ENCODE assay signal across 8 cellular contexts in the genomic region with DNA sequence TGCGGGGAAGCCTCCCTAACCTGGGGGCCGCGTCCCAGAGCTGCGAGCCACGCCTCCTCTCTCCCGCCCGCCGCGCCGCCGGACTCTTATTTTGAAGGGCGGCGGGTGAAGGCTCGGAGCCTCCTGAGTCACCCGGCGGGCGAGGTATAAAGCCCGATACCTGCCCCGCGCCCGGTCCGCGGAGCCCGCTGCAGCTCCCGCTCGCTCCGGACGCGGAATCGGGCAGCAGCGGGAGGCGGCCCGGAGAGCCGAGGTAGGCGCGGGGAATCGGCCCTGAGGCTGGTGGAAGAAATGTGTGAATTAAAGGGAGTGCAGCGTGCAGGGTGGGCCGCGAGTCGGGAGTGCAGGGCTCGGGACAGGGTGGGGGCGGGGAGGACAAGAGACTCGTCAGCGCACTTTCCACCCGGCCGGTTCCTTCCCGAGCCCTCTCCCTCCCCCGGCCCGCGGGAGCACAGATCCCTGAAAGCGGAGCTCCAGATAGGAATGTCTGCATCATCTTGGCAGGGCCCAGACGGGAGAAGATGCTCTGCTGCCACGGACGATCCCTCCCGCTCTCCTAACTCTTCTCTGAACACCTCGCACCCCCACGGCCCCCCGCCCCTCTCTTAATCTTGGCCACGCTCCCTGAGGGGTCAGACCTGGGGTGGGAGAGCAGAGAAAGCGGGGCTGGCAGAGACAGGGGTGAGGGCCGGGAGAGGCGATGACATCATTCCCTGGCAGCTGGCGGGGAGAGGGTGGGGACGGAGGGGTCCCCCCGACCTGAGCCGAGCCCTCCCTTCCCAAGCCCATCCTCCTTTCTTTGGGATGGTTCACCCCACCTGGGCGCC.
A peak's percentile ranks its signal among the peaks of the same experiment; 100 is the strongest.
DNase-seq lines count a peak whose midpoint lies in the region; ATAC-seq and TF ChIP-seq lines count a peak whose summit lies in the region.

No MANE protein-coding gene starts in this region.

- H3K4me1 ChIP-seq in CD4-positive, CD25-positive, alpha-beta regulatory T cell (ENCODE audit: control insufficient read depth, insufficient read depth, low read length, poor library complexity, severe bottlenecking), result peaks cover 16% of the 10 kb centered on the region
- H3K4me1 ChIP-seq in gastroesophageal sphincter, result peaks cover 0 to 35% (median 0%) of the 10 kb centered on the region in 3 donors
- peaks cover 6 to 13% of the 10 kb centered on the region in 2 experiments for H3K4me1 ChIP-seq in neutrophil (ENCODE audit: control insufficient read depth in 1 of 2, insufficient read depth in 1 of 2, low read depth in 1 of 2, low read length in 1 of 2)
- H3K4me1 ChIP-seq in thyroid gland, result peaks cover 9 to 15% of the 10 kb centered on the region in 2 donors

- DNase-seq in CD4-positive, CD25-positive, alpha-beta regulatory T cell, result peak; percentile 8 to 50 (median 30)
- DNase-seq in RPMI7951 (ENCODE audit: low read depth) (peak; percentile 82), thyroid gland (peak; percentile 86 to 88)
- DNase-seq in activated naive CD4-positive, alpha-beta T cell treated with anti-CD3 and anti-CD28 coated beads for 36 hours, result peak; percentile 70

- no peak for TF ChIP-seq CTCF in gastroesophageal sphincter (IDR thresholded peaks at IDR 0.05)
- no peak for TF ChIP-seq CTCF in neutrophil (IDR thresholded peaks at IDR 0.05)
- TF ChIP-seq CTCF in thyroid gland (IDR thresholded peaks at IDR 0.05), result peak in 1 of 6 experiments; percentile 18

- H3K9me3 Mint-ChIP-seq in CD4-positive, CD25-positive, alpha-beta regulatory T cell, result peaks cover 0 to 2% (median 0%) of the 10 kb centered on the region in 7 donors
- no peaks in the 10 kb centered on the region for H3K9me3 Mint-ChIP-seq in activated naive CD4-positive, alpha-beta T cell treated with anti-CD3 and anti-CD28 coated beads for 36 hours

- CTCF ChIA-PET in activated naive CD4-positive, alpha-beta T cell treated with anti-CD3 and anti-CD28 coated beads for 36 hours (lab: Charles Lee), result interaction anchor here (1.3 to 1.4 kb wide), 2 partner anchors 15 to 91 kb away, joined by 5 to 8 read pairs; no protein-coding TSS in a partner anchor

- H3K27ac Mint-ChIP-seq in CD4-positive, CD25-positive, alpha-beta regulatory T cell, result no peak overlapping the region
- H3K27ac Mint-ChIP-seq in activated naive CD4-positive, alpha-beta T cell treated with anti-CD3 and anti-CD28 coated beads for 36 hours, result no peak overlapping the region

- H3K9me3 ChIP-seq in CD4-positive, CD25-positive, alpha-beta regulatory T cell (ENCODE audit: control insufficient read depth in 2 of 2, low read length in 2 of 2), result no peaks in the 10 kb centered on the region
- H3K9me3 ChIP-seq in gastroesophageal sphincter (no peaks in the 10 kb centered on the region), neutrophil (no peaks in the 10 kb centered on the region), thyroid gland (no peaks in the 10 kb centered on the region)

- TF ChIP-seq POLR2A in gastroesophageal sphincter (IDR thresholded peaks at IDR 0.05) (peak; percentile 98), thyroid gland (IDR thresholded peaks at IDR 0.05) (peak; percentile 82 to 96)

- H3K27me3 ChIP-seq in CD4-positive, CD25-positive, alpha-beta regulatory T cell (ENCODE audit: control insufficient read depth, insufficient read depth, low read length), result peaks cover 30% of the 10 kb centered on the region
- H3K27me3 ChIP-seq in gastroesophageal sphincter, result no peaks in the 10 kb centered on the region
- H3K27me3 ChIP-seq in neutrophil, result peaks cover 95% of the 10 kb centered on the region
- no peaks in the 10 kb centered on the region for H3K27me3 ChIP-seq in thyroid gland

- peak; percentile 65 to 66 for ATAC-seq in CD4-positive, CD25-positive, alpha-beta regulatory T cell (ENCODE audit: low read depth in 2 of 2)
- ATAC-seq in GM19372 (IDR thresholded peaks at IDR 0.05; ENCODE audit: low read depth, unreplicated experiment), result peak; percentile 83
- ATAC-seq in HG03457 (IDR thresholded peaks at IDR 0.05; ENCODE audit: unreplicated experiment), result peak; percentile 91
- ATAC-seq in gastroesophageal sphincter, result peak; percentile 90

- peak overlapping the region; percentile 8 to 86 (median 78) for H3K4me3 Mint-ChIP-seq in CD4-positive, CD25-positive, alpha-beta regulatory T cell
- H3K4me3 Mint-ChIP-seq in activated naive CD4-positive, alpha-beta T cell treated with anti-CD3 and anti-CD28 coated beads for 36 hours, result peak overlapping the region; percentile 74

- no peak overlapping the region for H3K27ac ChIP-seq in CD4-positive, CD25-positive, alpha-beta regulatory T cell (ENCODE audit: insufficient read depth, low read length, poor library complexity, severe bottlenecking)
- H3K27ac ChIP-seq in gastroesophageal sphincter, result peak overlapping the region; percentile 88 to 100 (median 96)
- no peak overlapping the region for H3K27ac ChIP-seq in neutrophil
- H3K27ac ChIP-seq in thyroid gland, result peak overlapping the region; percentile 79 to 87 (median 86)

- no peaks in the 10 kb centered on the region for H3K36me3 ChIP-seq in CD4-positive, CD25-positive, alpha-beta regulatory T cell (ENCODE audit: control insufficient read depth, insufficient read depth, low read length)
- H3K36me3 ChIP-seq in gastroesophageal sphincter (no peaks in the 10 kb centered on the region), neutrophil (no peaks in the 10 kb centered on the region), thyroid gland (no peaks in the 10 kb centered on the region)

- 20% methylated on average over 1 of the region's 68 CpGs; no CpG with 5 or more reads in 1 of the 2 donors for WGBS in gastroesophageal sphincter (ENCODE audit: low coverage in 1 of 2), 2 donors
- WGBS in thyroid gland, 2 donors, result 0 to 2% methylated on average over 30 to 50 of the region's 68 CpGs

- intact Hi-C loops in activated naive CD4-positive, alpha-beta T cell treated with anti-CD3 and anti-CD28 coated beads for 36 hours (cut with micrococcal nuclease), result loop anchor here (1.0 to 10.0 kb wide), 4 partner anchors 15 to 317 kb away; partner anchors contain the start of gene CBR4
- intact Hi-C loops in thyroid gland (cut with DNase I), result loop anchor here (10.0 kb wide), 1 partner anchor 117 kb away; no protein-coding TSS in a partner anchor

- H3K4me3 ChIP-seq in CD4-positive, CD25-positive, alpha-beta regulatory T cell (ENCODE audit: low read depth, low read length), result no peak overlapping the region
- H3K4me3 ChIP-seq in gastroesophageal sphincter (peak overlapping the region; percentile 61 to 87), neutrophil (ENCODE audit: low read depth in 1 of 2, low read length in 1 of 2) (peak overlapping the region; percentile 13 to 49), thyroid gland (replicated peaks in 1 of 3) (peak overlapping the region; percentile 70 to 92 (median 91))

- H3K4me1 Mint-ChIP-seq in CD4-positive, CD25-positive, alpha-beta regulatory T cell, result peaks cover 0 to 13% (median 5%) of the 10 kb centered on the region in 4 donors
- peaks cover 11% of the 10 kb centered on the region for H3K4me1 Mint-ChIP-seq in activated naive CD4-positive, alpha-beta T cell treated with anti-CD3 and anti-CD28 coated beads for 36 hours (ENCODE audit: low read depth)

- TF ChIP-seq EP300 in gastroesophageal sphincter (IDR thresholded peaks at IDR 0.05), result no peak

- no peaks in the 10 kb centered on the region for H3K36me3 Mint-ChIP-seq in CD4-positive, CD25-positive, alpha-beta regulatory T cell
- H3K36me3 Mint-ChIP-seq in activated naive CD4-positive, alpha-beta T cell treated with anti-CD3 and anti-CD28 coated beads for 36 hours (ENCODE audit: low read depth), result no peaks in the 10 kb centered on the region

- peaks cover 80% of the 10 kb centered on the region for H3K27me3 Mint-ChIP-seq in CD4-positive, CD25-positive, alpha-beta regulatory T cell
- peaks cover 57% of the 10 kb centered on the region for H3K27me3 Mint-ChIP-seq in activated naive CD4-positive, alpha-beta T cell treated with anti-CD3 and anti-CD28 coated beads for 36 hours (ENCODE audit: low read depth)

Comparison
In these comparisons a context has a peak if more than half of its experiments do, and no peak if none do; other contexts are left out.
1. DNase-seq: peak in every context shown above with its lines; median percentile 87 in thyroid gland; 82 in RPMI7951; 70 in activated naive CD4-positive, alpha-beta T cell treated with anti-CD3 and anti-CD28 coated beads for 36 hours; 30 in CD4-positive, CD25-positive, alpha-beta regulatory T cell.
2. H3K27ac ChIP-seq: peak in gastroesophageal sphincter (4 of 4) and thyroid gland (3 of 3); none in CD4-positive, CD25-positive, alpha-beta regulatory T cell (single experiment) and neutrophil (single experiment).
3. Peak in every context shown above with its lines, with median percentiles within 50 percentile points of each other: ATAC-seq.